In the genomic region with DNA sequence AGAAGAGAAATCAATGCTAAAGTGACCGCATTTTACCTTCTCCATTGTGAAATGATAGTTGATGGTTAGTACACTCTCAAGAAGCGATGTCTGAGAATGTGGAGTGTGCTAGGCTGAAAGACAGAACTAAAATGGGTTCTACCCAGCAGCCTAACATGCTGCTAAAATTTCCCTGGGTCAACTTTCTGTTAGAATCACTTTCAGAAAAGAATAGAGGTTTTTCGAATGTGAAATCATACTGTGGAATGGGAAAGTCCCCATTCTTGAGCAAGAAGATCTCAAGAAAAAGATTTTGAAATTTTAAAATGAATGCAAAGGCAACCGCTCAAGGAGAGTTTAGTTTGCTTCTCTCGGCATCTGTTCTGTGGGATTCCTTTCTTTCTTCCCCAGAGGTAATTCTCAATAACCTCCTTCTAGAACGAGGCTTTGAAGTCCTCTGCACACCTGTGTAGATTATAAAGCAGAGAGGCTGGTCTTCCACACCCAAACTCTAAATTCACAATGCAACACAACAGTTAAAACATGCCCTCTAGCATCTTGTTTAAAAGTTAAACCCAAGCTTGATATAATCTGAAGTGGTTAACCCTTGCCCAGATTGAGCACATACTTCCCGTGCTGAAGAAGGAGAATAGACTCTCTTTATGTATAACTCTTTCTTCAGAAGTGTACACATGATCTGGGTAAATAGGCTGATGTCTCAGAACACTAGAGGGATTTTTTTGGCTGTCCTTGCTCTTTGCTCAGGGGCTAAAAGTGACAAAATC, we compare ENCODE assay signal across 11 cellular contexts.
DNase-seq lines count a peak whose midpoint lies in the region; ATAC-seq and TF ChIP-seq lines count a peak whose summit lies in the region.
"Had no signal": no experiment of that assay in that cellular context is flagged by ENCODE, and none has a peak within 500 bp of the region (broad histone marks: within the 10 kb centered on the region; RNA-seq: fewer than 3 reads in every experiment).

No MANE protein-coding gene starts in this region.

- no peak overlapping the region for H3K4me3 ChIP-seq in esophagus muscularis mucosa
- H3K4me3 ChIP-seq: GM23248, skin epidermis had no signal

- DNase-seq in GM13977 (ENCODE audit: low spot score) (peak; percentile 54), cerebellar nuclear complex (lab: John Stamatoyannopoulos, UW) (no peak), medulla oblongata (ENCODE audit: extremely low spot score) (no peak), ACHN (no peak), esophagus muscularis mucosa (ENCODE audit: extremely low spot score) (no peak)
- no peak for DNase-seq in activated naive CD8-positive, alpha-beta T cell treated with anti-CD3 and anti-CD28 coated beads, Interleukin-2, amount 10 ng/mL, durations not matched to agents 7 days and 5 days
- DNase-seq: GM23248; stimulated activated naive CD4-positive, alpha-beta T cell treated with Interleukin-2 at 50 U/mL for 16 hours had no signal

- no peak overlapping the region for H3K4me3 Mint-ChIP-seq in activated naive CD8-positive, alpha-beta T cell treated with anti-CD3 and anti-CD28 coated beads, Interleukin-2, amount 10 ng/mL, durations not matched to agents 7 days and 5 days

- no peaks in the 10 kb centered on the region for H3K9me3 ChIP-seq in esophagus muscularis mucosa

- no peak for TF ChIP-seq POLR2A in esophagus muscularis mucosa (IDR thresholded peaks at IDR 0.05; ENCODE audit: low read depth)

- POLR2A ChIA-PET in activated naive CD8-positive, alpha-beta T cell treated with anti-CD3 and anti-CD28 coated beads, Interleukin-2, amount 10 ng/mL, durations not matched to agents 7 days and 5 days (lab: Charles Lee) = no interaction called here

- TF ChIP-seq CTCF in GM13977 (IDR thresholded peaks at IDR 0.05; ENCODE audit: extremely low read depth, insufficient read depth, missing control alignments) = no peak
- no peak for TF ChIP-seq CTCF in esophagus muscularis mucosa (IDR thresholded peaks at IDR 0.05)

- intact Hi-C loops in esophagus muscularis mucosa (cut with DNase I) = no loop called here

- H3K36me3 ChIP-seq in esophagus muscularis mucosa = no peaks in the 10 kb centered on the region

- peaks cover 5% of the 10 kb centered on the region for H3K9me3 Mint-ChIP-seq in activated naive CD8-positive, alpha-beta T cell treated with anti-CD3 and anti-CD28 coated beads, Interleukin-2, amount 10 ng/mL, durations not matched to agents 7 days and 5 days

- no peaks in the 10 kb centered on the region for H3K27me3 ChIP-seq in esophagus muscularis mucosa

- H3K36me3 Mint-ChIP-seq in activated naive CD8-positive, alpha-beta T cell treated with anti-CD3 and anti-CD28 coated beads, Interleukin-2, amount 10 ng/mL, durations not matched to agents 7 days and 5 days = peaks cover 4% of the 10 kb centered on the region

- WGBS in esophagus muscularis mucosa = 86% methylated on average over 7 of the region's 7 CpGs

- H3K27me3 Mint-ChIP-seq in activated naive CD8-positive, alpha-beta T cell treated with anti-CD3 and anti-CD28 coated beads, Interleukin-2, amount 10 ng/mL, durations not matched to agents 7 days and 5 days = no peaks in the 10 kb centered on the region

- in situ Hi-C loops in GM13977 (cut with MboI; ENCODE audit: low pct_unique_long_range_greater_than_20kb, low sequenced_read_pairs, unreplicated experiment) = no loop called here
- in situ Hi-C loops in ACHN (cut with HindIII; ENCODE audit: low pct_ligation_motif_present, low pct_unique_long_range_greater_than_20kb, low sequenced_read_pairs) = no loop called here

- peak; percentile 78 for ATAC-seq in GM19438 (IDR thresholded peaks at IDR 0.05; ENCODE audit: low read depth, unreplicated experiment)
- ATAC-seq in HG03039 (IDR thresholded peaks at IDR 0.05; ENCODE audit: unreplicated experiment) = peak; percentile 68
- peak; percentile 45 for ATAC-seq in activated naive CD8-positive, alpha-beta T cell treated with anti-CD3 and anti-CD28 coated beads, Interleukin-2, amount 10 ng/mL, durations not matched to agents 7 days and 5 days (ENCODE audit: low read depth)

- no peak for TF ChIP-seq EP300 in esophagus muscularis mucosa (IDR thresholded peaks at IDR 0.05)

- no peaks in the 10 kb centered on the region for H3K4me1 ChIP-seq in esophagus muscularis mucosa

- H3K27ac Mint-ChIP-seq in activated naive CD8-positive, alpha-beta T cell treated with anti-CD3 and anti-CD28 coated beads, Interleukin-2, amount 10 ng/mL, durations not matched to agents 7 days and 5 days = no peak overlapping the region

- H3K27ac ChIP-seq in esophagus muscularis mucosa (replicated peaks in 1 of 4) = no peak overlapping the region
- H3K27ac ChIP-seq: GM23248, skin epidermis had no signal

- peaks cover 17% of the 10 kb centered on the region for H3K4me1 Mint-ChIP-seq in activated naive CD8-positive, alpha-beta T cell treated with anti-CD3 and anti-CD28 coated beads, Interleukin-2, amount 10 ng/mL, durations not matched to agents 7 days and 5 days
